Comparison of ENCODE assay signal across 1 cellular context in the genomic region with DNA sequence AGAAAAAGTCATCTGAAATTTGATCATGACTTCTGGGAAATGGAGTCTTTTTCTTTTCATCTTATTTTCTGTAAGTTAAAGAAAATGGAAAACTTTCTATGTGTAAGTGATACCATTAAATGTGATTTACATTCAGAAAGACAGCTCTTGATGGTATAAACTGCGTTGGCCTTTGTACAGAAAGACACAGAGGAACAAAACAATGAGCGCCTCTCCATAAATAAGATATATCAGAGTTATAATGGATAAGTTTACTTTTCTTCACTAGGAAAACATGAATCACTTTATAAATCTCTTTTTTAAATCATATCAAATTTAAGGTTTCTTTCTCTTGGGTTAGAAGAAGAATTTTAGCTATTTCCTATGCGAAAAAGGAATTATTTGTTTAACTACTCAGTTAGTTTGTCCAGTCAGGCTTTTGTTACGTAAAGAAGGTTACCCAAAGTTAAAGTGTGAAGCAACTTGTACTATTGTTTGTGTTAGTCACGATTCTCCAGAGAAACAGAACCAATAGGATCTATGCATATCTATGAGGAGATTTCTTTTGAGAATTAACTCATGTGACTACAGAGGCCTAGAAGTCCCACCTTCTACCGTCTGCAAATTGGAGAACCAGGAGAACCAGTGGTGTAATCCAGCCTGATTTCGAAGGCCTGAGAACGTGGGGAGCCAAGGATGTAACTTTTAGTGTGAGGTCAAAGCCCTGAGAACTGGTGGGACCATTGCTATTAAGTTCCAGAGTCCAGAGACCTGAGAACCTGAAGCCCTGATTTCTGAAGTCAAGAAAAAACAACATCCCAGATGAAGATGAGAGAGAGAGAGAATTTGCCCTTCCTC.
TF ChIP-seq lines count a peak whose summit lies in the region.

No MANE protein-coding gene starts in this region.

TF ChIP-seq in WTC11, 78 proteins besides CTCF, POLR2A, EP300 and RAD21 (continued from another document):
- TF ChIP-seq ATF2 (CRISPR knock-in tag; IDR thresholded peaks at IDR 0.05; ENCODE audit: borderline replicate concordance, low read depth), result no peak
- no peak for TF ChIP-seq TP53 (CRISPR knock-in tag; IDR thresholded peaks at IDR 0.05)
- no peak for TF ChIP-seq GRHL2 (CRISPR knock-in tag; IDR thresholded peaks at IDR 0.05; ENCODE audit: insufficient replicate concordance, severe bottlenecking)
- no peak for TF ChIP-seq NFATC4 (CRISPR knock-in tag; IDR thresholded peaks at IDR 0.05)
- TF ChIP-seq ZNF219 (CRISPR knock-in tag; IDR thresholded peaks at IDR 0.05; ENCODE audit: borderline replicate concordance), result no peak
- no peak for TF ChIP-seq AR (CRISPR knock-in tag; IDR thresholded peaks at IDR 0.05)
- TF ChIP-seq FOXK1 (CRISPR knock-in tag; IDR thresholded peaks at IDR 0.05), result no peak
- no peak for TF ChIP-seq ZNF671 (CRISPR knock-in tag; IDR thresholded peaks at IDR 0.05)
- no peak for TF ChIP-seq GABPB1 (CRISPR knock-in tag; IDR thresholded peaks at IDR 0.05)
- no peak for TF ChIP-seq MYBL2 (CRISPR knock-in tag; IDR thresholded peaks at IDR 0.05)
